Comparison of ENCODE assay signal across 1 cellular context in genomic region chr2:171523969-171524401, GRCh38.
TF ChIP-seq lines count a peak whose summit lies in the region.

No MANE protein-coding gene starts in this region.

TF ChIP-seq in K562, 482 proteins besides CTCF, POLR2A, EP300 and RAD21 (continued from another document):
- no peak for TF ChIP-seq RREB1 (CRISPR knock-in tag; IDR thresholded peaks at IDR 0.05)
- TF ChIP-seq CEBPG (CRISPR knock-in tag; IDR thresholded peaks at IDR 0.05) = no peak
- TF ChIP-seq CEBPG (tag; conservative IDR thresholded peaks at IDR 0.05 in 1 of 2, IDR thresholded peaks at IDR 0.05 in 1 of 2) = peak in 1 of 2 experiments; percentile 77; a peak in 3 of 4 replicates
- TF ChIP-seq TEAD1 (CRISPR knock-in tag; IDR thresholded peaks at IDR 0.05) = 0 out of 4 replicates have a peak, but pooled peaks of 1 of the 2 experiments have one; percentile 23
- 0 out of 2 replicates have a peak, but pooled peaks have one; percentile 3 for TF ChIP-seq HDAC2 (IDR thresholded peaks at IDR 0.05)
- peak; percentile 0; the same call in 1 of the 2 replicates for TF ChIP-seq MIER1 (IDR thresholded peaks at IDR 0.05; ENCODE audit: low read depth)
- TF ChIP-seq, protein P1, sequence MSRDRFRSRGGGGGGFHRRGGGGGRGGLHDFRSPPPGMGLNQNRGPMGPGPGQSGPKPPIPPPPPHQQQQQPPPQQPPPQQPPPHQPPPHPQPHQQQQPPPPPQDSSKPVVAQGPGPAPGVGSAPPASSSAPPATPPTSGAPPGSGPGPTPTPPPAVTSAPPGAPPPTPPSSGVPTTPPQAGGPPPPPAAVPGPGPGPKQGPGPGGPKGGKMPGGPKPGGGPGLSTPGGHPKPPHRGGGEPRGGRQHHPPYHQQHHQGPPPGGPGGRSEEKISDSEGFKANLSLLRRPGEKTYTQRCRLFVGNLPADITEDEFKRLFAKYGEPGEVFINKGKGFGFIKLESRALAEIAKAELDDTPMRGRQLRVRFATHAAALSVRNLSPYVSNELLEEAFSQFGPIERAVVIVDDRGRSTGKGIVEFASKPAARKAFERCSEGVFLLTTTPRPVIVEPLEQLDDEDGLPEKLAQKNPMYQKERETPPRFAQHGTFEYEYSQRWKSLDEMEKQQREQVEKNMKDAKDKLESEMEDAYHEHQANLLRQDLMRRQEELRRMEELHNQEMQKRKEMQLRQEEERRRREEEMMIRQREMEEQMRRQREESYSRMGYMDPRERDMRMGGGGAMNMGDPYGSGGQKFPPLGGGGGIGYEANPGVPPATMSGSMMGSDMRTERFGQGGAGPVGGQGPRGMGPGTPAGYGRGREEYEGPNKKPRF (IDR thresholded peaks at IDR 0.05; ENCODE audit: low read depth, low read length) = no peak
- TF ChIP-seq TBP (optimal IDR thresholded peaks at IDR 0.05; ENCODE audit: low read depth, low read length) = peak; percentile 17
- TF ChIP-seq, protein P2, sequence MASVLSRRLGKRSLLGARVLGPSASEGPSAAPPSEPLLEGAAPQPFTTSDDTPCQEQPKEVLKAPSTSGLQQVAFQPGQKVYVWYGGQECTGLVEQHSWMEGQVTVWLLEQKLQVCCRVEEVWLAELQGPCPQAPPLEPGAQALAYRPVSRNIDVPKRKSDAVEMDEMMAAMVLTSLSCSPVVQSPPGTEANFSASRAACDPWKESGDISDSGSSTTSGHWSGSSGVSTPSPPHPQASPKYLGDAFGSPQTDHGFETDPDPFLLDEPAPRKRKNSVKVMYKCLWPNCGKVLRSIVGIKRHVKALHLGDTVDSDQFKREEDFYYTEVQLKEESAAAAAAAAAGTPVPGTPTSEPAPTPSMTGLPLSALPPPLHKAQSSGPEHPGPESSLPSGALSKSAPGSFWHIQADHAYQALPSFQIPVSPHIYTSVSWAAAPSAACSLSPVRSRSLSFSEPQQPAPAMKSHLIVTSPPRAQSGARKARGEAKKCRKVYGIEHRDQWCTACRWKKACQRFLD (CRISPR knock-in tag; IDR thresholded peaks at IDR 0.05) = no peak
- no peak for TF ChIP-seq RBM17 (IDR thresholded peaks at IDR 0.05; ENCODE audit: borderline replicate concordance, low read depth, low read length)
